In the genomic region with DNA sequence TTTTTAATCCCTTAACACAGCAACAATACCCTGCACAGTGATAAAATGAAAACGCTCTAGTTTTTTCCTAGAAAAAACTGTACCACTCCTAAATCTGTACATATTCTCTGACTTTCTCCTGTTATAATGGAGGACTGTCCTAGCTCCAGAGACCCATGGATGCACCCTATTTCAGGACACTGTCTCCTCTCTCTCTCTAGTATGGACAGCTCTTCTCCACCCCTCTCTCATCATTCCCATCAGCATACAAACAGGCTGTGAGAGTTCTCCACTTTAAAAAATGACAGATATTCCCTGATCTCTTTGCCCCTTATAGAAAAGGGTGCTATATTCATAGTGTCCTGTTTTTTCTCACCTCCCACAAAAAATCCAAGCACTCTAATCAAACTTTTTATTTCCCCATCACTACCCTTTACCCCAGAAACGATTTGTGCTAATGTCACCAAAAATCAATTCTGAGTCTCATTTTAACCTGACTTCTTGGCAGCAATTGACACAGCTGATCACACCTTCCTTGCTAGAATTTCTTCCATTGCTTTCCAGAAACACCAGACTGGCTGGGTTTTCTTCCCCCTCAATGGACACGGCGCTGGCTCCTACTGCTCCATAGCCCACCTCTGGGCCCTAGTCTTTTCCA, we compare ENCODE assay signal across 1 cellular context.
TF ChIP-seq lines count a peak whose summit lies in the region.

No MANE protein-coding gene starts in this region.

TF ChIP-seq in WTC11, 78 proteins besides CTCF, POLR2A, EP300 and RAD21:
- TF ChIP-seq, protein P1, sequence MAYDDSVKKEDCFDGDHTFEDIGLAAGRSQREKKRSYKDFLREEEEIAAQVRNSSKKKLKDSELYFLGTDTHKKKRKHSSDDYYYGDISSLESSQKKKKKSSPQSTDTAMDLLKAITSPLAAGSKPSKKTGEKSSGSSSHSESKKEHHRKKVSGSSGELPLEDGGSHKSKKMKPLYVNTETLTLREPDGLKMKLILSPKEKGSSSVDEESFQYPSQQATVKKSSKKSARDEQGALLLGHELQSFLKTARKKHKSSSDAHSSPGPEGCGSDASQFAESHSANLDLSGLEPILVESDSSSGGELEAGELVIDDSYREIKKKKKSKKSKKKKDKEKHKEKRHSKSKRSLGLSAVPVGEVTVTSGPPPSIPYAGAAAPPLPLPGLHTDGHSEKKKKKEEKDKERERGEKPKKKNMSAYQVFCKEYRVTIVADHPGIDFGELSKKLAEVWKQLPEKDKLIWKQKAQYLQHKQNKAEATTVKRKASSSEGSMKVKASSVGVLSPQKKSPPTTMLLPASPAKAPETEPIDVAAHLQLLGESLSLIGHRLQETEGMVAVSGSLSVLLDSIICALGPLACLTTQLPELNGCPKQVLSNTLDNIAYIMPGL (CRISPR knock-in tag; IDR thresholded peaks at IDR 0.05) = no peak
- TF ChIP-seq NR3C1 (CRISPR knock-in tag; conservative IDR thresholded peaks at IDR 0.05; ENCODE audit: low read depth) (no peak), ZNF263 (CRISPR knock-in tag; IDR thresholded peaks at IDR 0.05; ENCODE audit: low read depth) (no peak), ZNF219 (CRISPR knock-in tag; IDR thresholded peaks at IDR 0.05; ENCODE audit: borderline replicate concordance) (no peak), GRHL2 (CRISPR knock-in tag; IDR thresholded peaks at IDR 0.05; ENCODE audit: insufficient replicate concordance, severe bottlenecking) (no peak), ZNF138 (CRISPR knock-in tag; conservative IDR thresholded peaks at IDR 0.05) (no peak)
- TF ChIP-seq, protein P2, sequence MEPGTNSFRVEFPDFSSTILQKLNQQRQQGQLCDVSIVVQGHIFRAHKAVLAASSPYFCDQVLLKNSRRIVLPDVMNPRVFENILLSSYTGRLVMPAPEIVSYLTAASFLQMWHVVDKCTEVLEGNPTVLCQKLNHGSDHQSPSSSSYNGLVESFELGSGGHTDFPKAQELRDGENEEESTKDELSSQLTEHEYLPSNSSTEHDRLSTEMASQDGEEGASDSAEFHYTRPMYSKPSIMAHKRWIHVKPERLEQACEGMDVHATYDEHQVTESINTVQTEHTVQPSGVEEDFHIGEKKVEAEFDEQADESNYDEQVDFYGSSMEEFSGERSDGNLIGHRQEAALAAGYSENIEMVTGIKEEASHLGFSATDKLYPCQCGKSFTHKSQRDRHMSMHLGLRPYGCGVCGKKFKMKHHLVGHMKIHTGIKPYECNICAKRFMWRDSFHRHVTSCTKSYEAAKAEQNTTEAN (CRISPR knock-in tag; IDR thresholded peaks at IDR 0.05) = no peak
- TF ChIP-seq, protein P3, sequence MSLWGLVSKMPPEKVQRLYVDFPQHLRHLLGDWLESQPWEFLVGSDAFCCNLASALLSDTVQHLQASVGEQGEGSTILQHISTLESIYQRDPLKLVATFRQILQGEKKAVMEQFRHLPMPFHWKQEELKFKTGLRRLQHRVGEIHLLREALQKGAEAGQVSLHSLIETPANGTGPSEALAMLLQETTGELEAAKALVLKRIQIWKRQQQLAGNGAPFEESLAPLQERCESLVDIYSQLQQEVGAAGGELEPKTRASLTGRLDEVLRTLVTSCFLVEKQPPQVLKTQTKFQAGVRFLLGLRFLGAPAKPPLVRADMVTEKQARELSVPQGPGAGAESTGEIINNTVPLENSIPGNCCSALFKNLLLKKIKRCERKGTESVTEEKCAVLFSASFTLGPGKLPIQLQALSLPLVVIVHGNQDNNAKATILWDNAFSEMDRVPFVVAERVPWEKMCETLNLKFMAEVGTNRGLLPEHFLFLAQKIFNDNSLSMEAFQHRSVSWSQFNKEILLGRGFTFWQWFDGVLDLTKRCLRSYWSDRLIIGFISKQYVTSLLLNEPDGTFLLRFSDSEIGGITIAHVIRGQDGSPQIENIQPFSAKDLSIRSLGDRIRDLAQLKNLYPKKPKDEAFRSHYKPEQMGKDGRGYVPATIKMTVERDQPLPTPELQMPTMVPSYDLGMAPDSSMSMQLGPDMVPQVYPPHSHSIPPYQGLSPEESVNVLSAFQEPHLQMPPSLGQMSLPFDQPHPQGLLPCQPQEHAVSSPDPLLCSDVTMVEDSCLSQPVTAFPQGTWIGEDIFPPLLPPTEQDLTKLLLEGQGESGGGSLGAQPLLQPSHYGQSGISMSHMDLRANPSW (CRISPR knock-in tag; conservative IDR thresholded peaks at IDR 0.05; ENCODE audit: low read depth) = no peak
